Comparison of ENCODE assay signal across 14 cellular contexts in genomic region chr7:155618708-155619633, GRCh38. TPM values are rescaled to one million over a fixed set of nuclear protein-coding genes. Genes with fewer than 3 reads are reported as not detected.
DNase-seq lines count a peak whose midpoint lies in the region; ATAC-seq and TF ChIP-seq lines count a peak whose summit lies in the region.
"Had no signal": no experiment of that assay in that cellular context is flagged by ENCODE, and none has a peak within 500 bp of the region (broad histone marks: within the 10 kb centered on the region; RNA-seq: fewer than 3 reads in every experiment).

No MANE protein-coding gene starts in this region.

- no peak overlapping the region for H3K9ac ChIP-seq in rectal smooth muscle tissue (ENCODE audit: low read length)

- no peaks in the 10 kb centered on the region for H3K27me3 ChIP-seq in GM23338 (ENCODE audit: insufficient read depth)
- no peaks in the 10 kb centered on the region for H3K27me3 ChIP-seq in rectal smooth muscle tissue (ENCODE audit: control insufficient read depth, insufficient read depth, low read length)
- no peaks in the 10 kb centered on the region for H3K27me3 ChIP-seq in effector memory CD4-positive, alpha-beta T cell (replicated peaks; ENCODE audit: control insufficient read depth, insufficient read depth, low read length, poor library complexity, severe bottlenecking)

- peaks cover 25% of the 10 kb centered on the region for H3K9me3 Mint-ChIP-seq in GM23338

- H3K27ac ChIP-seq in GM23338 (ENCODE audit: low read depth): no peak overlapping the region
- peak overlapping the region; percentile 63 for H3K27ac ChIP-seq in VCaP
- no peak overlapping the region for H3K27ac ChIP-seq in rectal smooth muscle tissue (ENCODE audit: low read depth, low read length)
- H3K27ac ChIP-seq in effector memory CD4-positive, alpha-beta T cell (ENCODE audit: insufficient read depth, low read length, poor library complexity, severe bottlenecking): no peak overlapping the region

- no peak overlapping the region for H3K4me3 Mint-ChIP-seq in GM23338
- H3K4me3 Mint-ChIP-seq: activated naive CD8-positive, alpha-beta T cell had no signal

- H3K9me3 ChIP-seq in effector memory CD4-positive, alpha-beta T cell (ENCODE audit: control insufficient read depth, low read length): no peaks in the 10 kb centered on the region

- peaks cover 10% of the 10 kb centered on the region for H3K4me1 Mint-ChIP-seq in GM23338

- no peaks in the 10 kb centered on the region for H3K9me2 ChIP-seq in GM23338 (ENCODE audit: insufficient read depth)

- H3K36me3 ChIP-seq in GM23338 (ENCODE audit: insufficient read depth) (no peaks in the 10 kb centered on the region), rectal smooth muscle tissue (ENCODE audit: control insufficient read depth, insufficient read depth, low read length) (no peaks in the 10 kb centered on the region)
- no peaks in the 10 kb centered on the region for H3K36me3 ChIP-seq in effector memory CD4-positive, alpha-beta T cell (ENCODE audit: control insufficient read depth, insufficient read depth, low read length)

- TF ChIP-seq CTCF in GM23338 (conservative IDR thresholded peaks at IDR 0.05; ENCODE audit: low read depth in 2 of 2) (no peak), VCaP (conservative IDR thresholded peaks at IDR 0.05) (no peak)

- peaks cover 2% of the 10 kb centered on the region for H3K27me3 Mint-ChIP-seq in GM23338 (ENCODE audit: insufficient read depth, low read depth, poor library complexity)
- H3K27me3 Mint-ChIP-seq: activated naive CD8-positive, alpha-beta T cell had no signal

- H3F3A ChIP-seq in GM23338 (replicated peaks; ENCODE audit: low read depth): no peaks in the 10 kb centered on the region

- no peaks in the 10 kb centered on the region for H4K20me1 ChIP-seq in GM23338 (replicated peaks; ENCODE audit: insufficient read depth)

- ATAC-seq in GM23338: peak; percentile 74

- H3K4me1 ChIP-seq in GM23338 (ENCODE audit: insufficient read depth) (no peaks in the 10 kb centered on the region; the same call in 1 of the 2 replicates), rectal smooth muscle tissue (ENCODE audit: control insufficient read depth, insufficient read depth, low read length) (no peaks in the 10 kb centered on the region)
- H3K4me1 ChIP-seq in effector memory CD4-positive, alpha-beta T cell (ENCODE audit: control insufficient read depth, insufficient read depth, low read length, poor library complexity, severe bottlenecking): no peaks in the 10 kb centered on the region

- H3K4me2 ChIP-seq in GM23338: no peak overlapping the region

- 0 out of 2 replicates have a peak overlapping the region, but pooled peaks have one; percentile 43 for H2AFZ ChIP-seq in GM23338

- no peak overlapping the region for H3K27ac Mint-ChIP-seq in GM23338
- H3K27ac Mint-ChIP-seq: activated naive CD8-positive, alpha-beta T cell had no signal

- H3K79me2 ChIP-seq in GM23338 (replicated peaks; ENCODE audit: insufficient read depth): no peaks in the 10 kb centered on the region

- DNase-seq in GM23338 (ENCODE audit: low spot score) (peak; percentile 20), islet precursor cell (peak; percentile 65), anterior cingulate cortex (lab: John Stamatoyannopoulos, UW) (no peak), NK-92 (lab: John Stamatoyannopoulos, UW; ENCODE audit: unreplicated experiment) (no peak), NCI-H1417 treated with DMSO at 0.1 percent for 48 hours (lab: John Stamatoyannopoulos, UW) (no peak)
- no peak for DNase-seq in effector memory CD4-positive, alpha-beta T cell
- DNase-seq: C1 segment of cervical spinal cord; NCI-H2029; stimulated activated CD4-positive, alpha-beta T cell treated with anti-CD3 and anti-CD28 coated beads, Interleukin-15, amount 100 ng/mL, for 24 hours; stimulated activated CD8-positive, alpha-beta memory T cell treated with anti-CD3 and anti-CD28 coated beads, Interleukin-4, amount 100 ng/mL, for 48 hours; T1000 had no signal

- H3K4me3 ChIP-seq in GM23338 (no peak overlapping the region), rectal smooth muscle tissue (ENCODE audit: low read length) (peak overlapping the region; percentile 41)
- H3K4me3 ChIP-seq in effector memory CD4-positive, alpha-beta T cell (ENCODE audit: insufficient read depth, low read depth, low read length, poor library complexity, severe bottlenecking): no peak overlapping the region

- H3K36me3 Mint-ChIP-seq in GM23338 (ENCODE audit: low read depth): peaks cover 35% of the 10 kb centered on the region

TF ChIP-seq in GM23338, 12 proteins besides CTCF, POLR2A, EP300 and RAD21 (continues in another document):
- no peak for TF ChIP-seq CREB1 (CRISPR knock-in tag; IDR thresholded peaks at IDR 0.05; ENCODE audit: low read depth)
- no peak for TF ChIP-seq NANOG (IDR thresholded peaks at IDR 0.05; ENCODE audit: borderline replicate concordance)
- TF ChIP-seq STAT1 (IDR thresholded peaks at IDR 0.05; ENCODE audit: unreplicated experiment): no peak
- TF ChIP-seq ZNF462 (CRISPR knock-in tag; IDR thresholded peaks at IDR 0.05): no peak
- TF ChIP-seq EZH2 (IDR thresholded peaks at IDR 0.05; ENCODE audit: low read depth, unreplicated experiment): no peak
- TF ChIP-seq ZNF114 (CRISPR knock-in tag; IDR thresholded peaks at IDR 0.05): no peak
- TF ChIP-seq EZH2phosphoT487 (IDR thresholded peaks at IDR 0.05; ENCODE audit: unreplicated experiment): no peak
- TF ChIP-seq POLR2AphosphoS5 (IDR thresholded peaks at IDR 0.05; ENCODE audit: low read depth): no peak
- TF ChIP-seq ZNF331 (CRISPR knock-in tag; IDR thresholded peaks at IDR 0.05; ENCODE audit: low read depth): no peak
- TF ChIP-seq ETS1 (IDR thresholded peaks at IDR 0.05): no peak

RNA-seq across cellular contexts. Expression of gene RBM33, which starts 25.5 kb away (rescaled TPM):
- total RNA-seq in GM23338 (2014; rRNA removed; shearing (Covaris generic)): 26.1 and 47.7 TPM in 2 replicates
- polyA plus RNA-seq in GM23338 (2016; fragmentation: Nextera tagmentation; extraction: Ambion mirVana): 88.5 and 94.7 TPM in 2 replicates

Comparison
In these comparisons a context has a peak if more than half of its experiments do, and no peak if none do; other contexts are left out.
1. DNase-seq: peak in GM23338 (single experiment) and islet precursor cell (single experiment); none in anterior cingulate cortex (0 of 58), NK-92 (single experiment), effector memory CD4-positive, alpha-beta T cell (0 of 3) and NCI-H1417 treated with DMSO at 0.1 percent for 48 hours (single experiment).